Comparison of ENCODE assay signal across 17 cellular contexts in the genomic region with DNA sequence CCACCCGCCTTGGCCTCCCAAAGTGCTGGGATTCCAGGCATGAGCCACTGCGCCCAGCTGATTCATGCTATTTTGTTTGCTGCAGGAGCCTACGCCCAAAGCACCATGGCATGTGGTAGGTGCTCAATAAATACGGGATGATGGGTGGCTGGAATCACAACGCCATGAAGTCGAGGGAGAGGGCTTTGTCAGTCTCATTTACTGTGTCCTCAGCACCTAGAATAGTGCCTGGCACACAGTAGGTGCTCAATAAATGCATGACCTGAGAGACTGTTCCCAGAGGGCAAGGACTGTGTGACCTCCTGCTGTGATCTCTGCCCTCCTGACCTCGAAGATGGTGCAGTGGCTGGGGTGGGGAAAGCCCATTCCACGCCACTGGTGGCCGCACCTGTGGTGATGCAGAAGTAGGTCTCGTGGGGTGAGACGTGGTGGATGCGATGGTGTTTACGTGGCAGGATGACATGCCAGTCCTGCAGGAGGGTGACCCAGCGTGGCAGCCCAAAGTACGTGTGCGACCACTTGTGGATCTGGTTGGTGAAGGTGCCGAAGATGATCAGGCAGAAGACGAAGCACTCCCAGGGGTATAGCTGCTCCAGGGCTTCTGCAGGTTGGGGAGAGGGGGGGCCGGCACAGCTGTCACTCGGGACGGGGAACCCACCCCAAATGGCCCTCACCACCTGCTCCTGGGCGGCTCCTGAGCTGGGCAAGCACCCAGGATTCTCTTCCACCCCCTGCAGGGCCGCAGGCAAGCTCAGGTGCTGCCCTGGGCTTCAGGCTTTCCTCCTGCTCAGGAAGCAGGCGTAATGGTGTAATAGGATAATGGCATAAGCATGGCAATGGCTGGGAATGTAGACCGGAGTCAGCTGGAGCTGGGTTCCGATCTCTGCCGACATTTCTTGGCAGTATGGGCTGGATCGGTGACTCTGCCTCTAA.
"Had no signal": no experiment of that assay in that cellular context is flagged by ENCODE, and none has a peak within 500 bp of the region (broad histone marks: within the 10 kb centered on the region; RNA-seq: fewer than 3 reads in every experiment).

No MANE protein-coding gene starts in this region.

- H3K9me3 ChIP-seq: neutrophil, spleen, upper lobe of left lung had no signal

- ATAC-seq: activated CD8-positive, alpha-beta memory T cell treated with anti-CD3 and anti-CD28 coated beads, Interleukin-2, amount 10 ng/mL, durations not matched to agents 7 days and 5 days; left cardiac atrium; naive thymus-derived CD8-positive, alpha-beta T cell; right cardiac atrium had no signal

- H3K4me3 ChIP-seq: lung, spleen, upper lobe of left lung had no signal

- H3K4me1 ChIP-seq: upper lobe of left lung had no signal

- H3K27me3 ChIP-seq: neutrophil, spleen, upper lobe of left lung had no signal

- DNase-seq: activated CD4-positive, alpha-beta T cell treated with anti-CD3 and anti-CD28 coated beads for 1 hour; activated CD4-positive, alpha-beta T cell treated with anti-CD3 and anti-CD28 coated beads, Interleukin-2, amount 50 U/mL, for 48 hours; activated CD8-positive, alpha-beta memory T cell treated with anti-CD3 and anti-CD28 coated beads, Interleukin-2, amount 10 ng/mL, durations not matched to agents 7 days and 5 days; activated effector memory CD4-positive, alpha-beta T cell treated with Interleukin-2 at 50 U/mL for 16 hours; activated T-cell treated with anti-CD3 and anti-CD28 coated beads, Interleukin-2, amount 50 U/mL, for 24 hours; amygdala; cortex of kidney; effector memory CD4-positive, alpha-beta T cell; left cardiac atrium; naive thymus-derived CD8-positive, alpha-beta T cell; right cardiac atrium; stimulated activated CD4-positive, alpha-beta T cell treated with anti-CD3 and anti-CD28 coated beads, Interleukin-1b, Interleukin-23, amount 100 ng/mL, for 48 hours; stimulated activated naive CD4-positive, alpha-beta T cell treated with Interleukin-2 at 50 U/mL for 16 hours; upper lobe of left lung had no signal

- H3K27ac ChIP-seq: neutrophil had no signal
